ENCODE assay signal across 8 cellular contexts in genomic region chr7:113087278-113087998, GRCh38. TPM values are rescaled to one million over a fixed set of nuclear protein-coding genes. Genes with fewer than 3 reads are reported as not detected.
DNase-seq lines count a peak whose midpoint lies in the region; ATAC-seq and TF ChIP-seq lines count a peak whose summit lies in the region.

No MANE protein-coding gene starts in this region.

- H3K79me2 ChIP-seq in fibroblast of lung (ENCODE audit: control insufficient read depth, insufficient read depth, low read length): no peaks in the 10 kb centered on the region

- H3K27ac ChIP-seq in fibroblast of lung (ENCODE audit: insufficient read depth, low read length): peak overlapping the region; percentile 92

- no peaks in the 10 kb centered on the region for H3K27me3 ChIP-seq in fibroblast of lung (ENCODE audit: control insufficient read depth, insufficient read depth, low read length)

- in situ Hi-C loops in SK-MEL-5 (cut with HindIII; ENCODE audit: low pct_unique_long_range_greater_than_20kb, low sequenced_read_pairs): no loop called here

- peak overlapping the region; percentile 71 for H3K4me2 ChIP-seq in fibroblast of lung (ENCODE audit: extremely low read depth, insufficient read depth, low read length)

- H4K20me1 ChIP-seq in fibroblast of lung (ENCODE audit: control insufficient read depth, extremely low read depth, insufficient read depth, low read length): no peaks in the 10 kb centered on the region

- DNase-seq in A172 (ENCODE audit: low spot score): peak; percentile 89
- peak; percentile 30 for DNase-seq in HEK293T (ENCODE audit: extremely low spot score)
- DNase-seq in SK-MEL-5 (ENCODE audit: low read depth, low spot score): peak; percentile 47
- DNase-seq in fibroblast of lung (ENCODE audit: low read depth in 2 of 2): peak; percentile 90 to 93
- peak; percentile 86 for DNase-seq in pons (ENCODE audit: low spot score)
- DNase-seq in activated T-cell treated with anti-CD3 and anti-CD28 coated beads, Interleukin-2, amount 50 U/mL, for 48 hours: no peak

- CTCF ChIA-PET in HEK293T (lab: Yijun Ruan, JAX): no interaction called here

- H3K9ac ChIP-seq in fibroblast of lung (ENCODE audit: insufficient read depth, low read length): peak overlapping the region; percentile 37

- no peaks in the 10 kb centered on the region for H3K4me1 ChIP-seq in fibroblast of lung (ENCODE audit: control insufficient read depth, extremely low read depth, insufficient read depth, low read length)

- ATAC-seq in GM21529 (IDR thresholded peaks at IDR 0.05; ENCODE audit: unreplicated experiment) (no peak), HG03469 (IDR thresholded peaks at IDR 0.05; ENCODE audit: unreplicated experiment) (no peak)

- H3K9me3 ChIP-seq in fibroblast of lung (ENCODE audit: control insufficient read depth, insufficient read depth, low read depth, low read length): no peaks in the 10 kb centered on the region

- no peak for TF ChIP-seq CTCF in fibroblast of lung (conservative IDR thresholded peaks at IDR 0.05 in 1 of 2, IDR thresholded peaks at IDR 0.05 in 1 of 2; ENCODE audit: low read depth in 1 of 2, low read length in 2 of 2)

- POLR2A ChIA-PET in HEK293T (lab: Yijun Ruan, JAX): interaction anchor here (0.6 to 1.6 kb wide), 3 partner anchors 7 to 748 kb away, joined by 3 to 4 read pairs (median 4); no protein-coding TSS in a partner anchor

- H3K36me3 ChIP-seq in fibroblast of lung (ENCODE audit: control insufficient read depth, insufficient read depth, low read length): no peaks in the 10 kb centered on the region

- peak overlapping the region; percentile 57 for H2AFZ ChIP-seq in fibroblast of lung (ENCODE audit: low read length)

- H3K4me3 ChIP-seq in fibroblast of lung (replicated peaks in 1 of 4; ENCODE audit: control extremely low read depth in 1 of 4, insufficient read depth in 1 of 4, low read depth in 3 of 4, low read length in 4 of 4): peak overlapping the region; percentile 49 to 77 (median 60)

TF ChIP-seq in HEK293T, 16 proteins besides CTCF, POLR2A, EP300 and RAD21:
- TF ChIP-seq TARDBP (IDR thresholded peaks at IDR 0.05) (no peak), L3MBTL2 (conservative IDR thresholded peaks at IDR 0.05) (no peak), PKNOX1 (IDR thresholded peaks at IDR 0.05) (no peak), HDGF (IDR thresholded peaks at IDR 0.05; ENCODE audit: borderline replicate concordance) (no peak), NFRKB (IDR thresholded peaks at IDR 0.05) (no peak), ZNF384 (IDR thresholded peaks at IDR 0.05) (no peak), SUZ12 (IDR thresholded peaks at IDR 0.05) (no peak), BHLHE40 (IDR thresholded peaks at IDR 0.05; ENCODE audit: borderline replicate concordance) (no peak), SP1 (IDR thresholded peaks at IDR 0.05) (no peak), LEF1 (IDR thresholded peaks at IDR 0.05; ENCODE audit: borderline replicate concordance) (no peak), FOXA1 (IDR thresholded peaks at IDR 0.05) (no peak), CTBP1 (IDR thresholded peaks at IDR 0.05; ENCODE audit: borderline replicate concordance) (no peak)

RNA-seq across cellular contexts. Expression of gene GPR85, which starts 0.8 kb away (rescaled TPM):
- total RNA-seq in A172 (2014; rRNA removed; shearing (Covaris generic)): 2.4 and 7.0 TPM in 2 replicates
- total RNA-seq in SK-MEL-5 (2014; rRNA removed; shearing (Covaris generic)): 5.7 and 5.9 TPM in 2 replicates
- polyA plus RNA-seq in SK-MEL-5 (2015; cell fraction: cytosol; rRNA removed): 1.0 and 2.4 TPM in 2 replicates
- polyA plus RNA-seq in SK-MEL-5 (2015; cell fraction: nucleus; rRNA removed): 1.9 and 2.6 TPM in 2 replicates
- 2.1 and 9.2 TPM in 2 replicates for total RNA-seq in fibroblast of lung
- polyA plus RNA-seq in fibroblast of lung: 3.0 and 6.9 TPM in 2 replicates
- 2.0 and 4.2 TPM in 2 replicates for polyA plus RNA-seq in fibroblast of lung (2012)
- polyA minus RNA-seq in fibroblast of lung (ENCODE audit: low replicate concordance): 1.6 and 3.5 TPM in 2 replicates

RNA-seq across cellular contexts. Expression of gene SMIM30, which starts 30.9 kb away (rescaled TPM):
- total RNA-seq in A172 (2014; rRNA removed; shearing (Covaris generic)): 123 and 150 TPM in 2 replicates
- total RNA-seq in SK-MEL-5 (2014; rRNA removed; shearing (Covaris generic)): 234 and 248 TPM in 2 replicates
- polyA plus RNA-seq in SK-MEL-5 (2015; cell fraction: cytosol; rRNA removed): 102 and 114 TPM in 2 replicates
- polyA plus RNA-seq in SK-MEL-5 (2015; cell fraction: nucleus; rRNA removed): 60.3 and 74.5 TPM in 2 replicates
- 46.7 and 71.0 TPM in 2 replicates for total RNA-seq in fibroblast of lung
- polyA plus RNA-seq in fibroblast of lung: 66.1 and 69.6 TPM in 2 replicates
- 59.8 and 66.8 TPM in 2 replicates for polyA plus RNA-seq in fibroblast of lung (2012)
- polyA minus RNA-seq in fibroblast of lung (ENCODE audit: low replicate concordance): 11.8 and 29.8 TPM in 2 replicates

Comparison
In these comparisons a context has a peak if more than half of its experiments do, and no peak if none do; other contexts are left out.
1. DNase-seq: peak in A172 (single experiment), HEK293T (single experiment), SK-MEL-5 (single experiment), fibroblast of lung (2 of 2) and pons (single experiment); none in activated T-cell treated with anti-CD3 and anti-CD28 coated beads, Interleukin-2, amount 50 U/mL, for 48 hours (0 of 2).